ENCODE assay signal across 14 cellular contexts in genomic region chr2:215657844-215658243, GRCh38.
DNase-seq lines count a peak whose midpoint lies in the region; ATAC-seq, FAIRE-seq and TF ChIP-seq lines count a peak whose summit lies in the region.
"Had no signal": no experiment of that assay in that cellular context is flagged by ENCODE, and none has a peak within 500 bp of the region (broad histone marks: within the 10 kb centered on the region; RNA-seq: fewer than 3 reads in every experiment).

No MANE protein-coding gene starts in this region.

- H2AFZ ChIP-seq in endothelial cell of umbilical vein (ENCODE audit: low read depth, low read length), result peak overlapping the region; percentile 28
- no peak overlapping the region for H2AFZ ChIP-seq in GM23338

- CTCF ChIA-PET in endothelial cell of umbilical vein (lab: Charles Lee), result interaction anchor here (0.7 to 1.2 kb wide), 4 partner anchors 9 to 273 kb away, joined by 3 to 4 read pairs (median 3); no protein-coding TSS in a partner anchor
- CTCF ChIA-PET in CD8-positive, alpha-beta T cell (lab: Charles Lee), result interaction anchor here (1.1 kb wide), 1 partner anchor 78 kb away, joined by 3 read pairs; no protein-coding TSS in a partner anchor

- H3K4me3 Mint-ChIP-seq in CD8-positive, alpha-beta T cell, result no peak overlapping the region
- H3K4me3 Mint-ChIP-seq in GM23338, result no peak overlapping the region
- H3K4me3 Mint-ChIP-seq: activated CD8-positive, alpha-beta T cell treated with anti-CD3 and anti-CD28 coated beads for 36 hours had no signal

- in situ Hi-C loops in ACHN (cut with HindIII; ENCODE audit: low pct_ligation_motif_present, low pct_unique_long_range_greater_than_20kb, low sequenced_read_pairs), result no loop called here

- H3K36me3 Mint-ChIP-seq in CD8-positive, alpha-beta T cell, result no peaks in the 10 kb centered on the region
- no peaks in the 10 kb centered on the region for H3K36me3 Mint-ChIP-seq in GM23338 (ENCODE audit: low read depth)
- H3K36me3 Mint-ChIP-seq: brain had no signal

- H3K9ac ChIP-seq in endothelial cell of umbilical vein (replicated peaks; ENCODE audit: extremely low read depth, insufficient read depth, low read length), result peak overlapping the region; percentile 19

- DNase-seq in ACHN (peak; percentile 66), M059J (ENCODE audit: low read depth) (peak; percentile 93), endothelial cell of umbilical vein (ENCODE audit: low read depth, low spot score) (peak; percentile 87), NCI-H510A treated with DMSO at 0.1 percent for 48 hours (lab: John Stamatoyannopoulos, UW) (no peak), iPS-NIHi11 (ENCODE audit: low spot score) (no peak), GM23338 (ENCODE audit: low spot score) (no peak)
- no peak for DNase-seq in CD8-positive, alpha-beta T cell
- DNase-seq: activated CD8-positive, alpha-beta T cell treated with anti-CD3 and anti-CD28 coated beads for 36 hours; NCI-H1436 treated with DMSO at 0.1 percent for 48 hours; Peyer's patch had no signal

- H3K4me3 ChIP-seq in endothelial cell of umbilical vein (replicated peaks in 1 of 3; ENCODE audit: insufficient read depth in 1 of 3, low read depth in 1 of 3, low read length in 3 of 3), result no peak overlapping the region
- no peak overlapping the region for H3K4me3 ChIP-seq in muscle layer of duodenum (ENCODE audit: low read depth in 1 of 2, low read length in 2 of 2)
- no peak overlapping the region for H3K4me3 ChIP-seq in CD8-positive, alpha-beta T cell (ENCODE audit: low read depth, low read length)
- H3K4me3 ChIP-seq in GM23338, result no peak overlapping the region
- H3K4me3 ChIP-seq: Peyer's patch, prostate gland had no signal

- ATAC-seq in CD8-positive, alpha-beta T cell, result no peak
- ATAC-seq in GM23338, result no peak
- ATAC-seq: activated CD8-positive, alpha-beta T cell treated with anti-CD3 and anti-CD28 coated beads for 36 hours had no signal

- intact Hi-C loops in endothelial cell of umbilical vein (cut with micrococcal nuclease), result loop anchor here (2.0 to 5.0 kb wide), 2 partner anchors 31 to 189 kb away; no protein-coding TSS in a partner anchor
- intact Hi-C loops in CD8-positive, alpha-beta T cell (cut with DNase I, micrococcal nuclease), result no loop called here

- H3K79me2 ChIP-seq in endothelial cell of umbilical vein (ENCODE audit: control insufficient read depth, insufficient read depth, low read length) (no peaks in the 10 kb centered on the region), GM23338 (replicated peaks; ENCODE audit: insufficient read depth) (no peaks in the 10 kb centered on the region)

- H3K9me3 ChIP-seq in endothelial cell of umbilical vein (replicated peaks; ENCODE audit: control insufficient read depth, insufficient read depth, low read length), result no peaks in the 10 kb centered on the region
- H3K9me3 ChIP-seq in muscle layer of duodenum (ENCODE audit: control insufficient read depth in 1 of 2, low read length in 2 of 2), result no peaks in the 10 kb centered on the region
- no peaks in the 10 kb centered on the region for H3K9me3 ChIP-seq in CD8-positive, alpha-beta T cell (ENCODE audit: low read length)
- H3K9me3 ChIP-seq: Peyer's patch, prostate gland had no signal

- dilution Hi-C loops in endothelial cell of umbilical vein (cut with MboI; ENCODE audit: extremely low pct_ligation_motif_present, low sequenced_read_pairs), result no loop called here

- H3K27me3 ChIP-seq in endothelial cell of umbilical vein (ENCODE audit: control insufficient read depth in 2 of 2, insufficient read depth in 2 of 2, low read length in 2 of 2) (no peaks in the 10 kb centered on the region), muscle layer of duodenum (ENCODE audit: low read depth, low read length) (no peaks in the 10 kb centered on the region), GM23338 (ENCODE audit: insufficient read depth) (no peaks in the 10 kb centered on the region)
- no peaks in the 10 kb centered on the region for H3K27me3 ChIP-seq in CD8-positive, alpha-beta T cell (ENCODE audit: insufficient read depth, low read length)
- H3K27me3 ChIP-seq: Peyer's patch had no signal

- no peak overlapping the region for H3K27ac Mint-ChIP-seq in CD8-positive, alpha-beta T cell
- H3K27ac Mint-ChIP-seq in GM23338, result no peak overlapping the region
- H3K27ac Mint-ChIP-seq: activated CD8-positive, alpha-beta T cell treated with anti-CD3 and anti-CD28 coated beads for 36 hours had no signal

- no peak for TF ChIP-seq POLR2A in endothelial cell of umbilical vein (IDR thresholded peaks at IDR 0.05; ENCODE audit: low read depth, low read length)

- no peaks in the 10 kb centered on the region for H3K9me2 ChIP-seq in GM23338 (ENCODE audit: insufficient read depth)

- no peaks in the 10 kb centered on the region for H3K27me3 Mint-ChIP-seq in CD8-positive, alpha-beta T cell (ENCODE audit: low read depth)
- H3K27me3 Mint-ChIP-seq in GM23338 (ENCODE audit: insufficient read depth, low read depth, poor library complexity), result no peaks in the 10 kb centered on the region

- POLR2A ChIA-PET in endothelial cell of umbilical vein (lab: Charles Lee), result interaction anchor here (0.6 kb wide), 1 partner anchor 189 kb away, joined by 3 read pairs; no protein-coding TSS in a partner anchor
- POLR2A ChIA-PET in CD8-positive, alpha-beta T cell (lab: Charles Lee), result no interaction called here

- no peak overlapping the region for H3K4me2 ChIP-seq in endothelial cell of umbilical vein (ENCODE audit: insufficient read depth, low read length)
- H3K4me2 ChIP-seq in GM23338, result no peak overlapping the region

- TF ChIP-seq CTCF in endothelial cell of umbilical vein (IDR thresholded peaks at IDR 0.05; ENCODE audit: extremely low read depth in 1 of 2, insufficient read depth in 1 of 2, low read depth in 1 of 2, low read length in 2 of 2), result no peak
- no peak for TF ChIP-seq CTCF in CD8-positive, alpha-beta T cell (IDR thresholded peaks at IDR 0.05)
- no peak for TF ChIP-seq CTCF in GM23338 (conservative IDR thresholded peaks at IDR 0.05; ENCODE audit: low read depth in 2 of 2)

- no peaks in the 10 kb centered on the region for H3K9me1 ChIP-seq in endothelial cell of umbilical vein (replicated peaks; ENCODE audit: control insufficient read depth, extremely low read depth, insufficient read depth, low read length)

- no TSS peak for BruUV-seq in endothelial cell of umbilical vein (replicated peaks; lab: Mats Ljungman, UMichigan)

- H4K20me1 ChIP-seq in endothelial cell of umbilical vein (replicated peaks; ENCODE audit: control insufficient read depth, extremely low read depth, insufficient read depth, low read length) (no peaks in the 10 kb centered on the region), GM23338 (replicated peaks; ENCODE audit: insufficient read depth) (no peaks in the 10 kb centered on the region)

- peaks cover 7 to 10% of the 10 kb centered on the region in 2 experiments for H3K36me3 ChIP-seq in endothelial cell of umbilical vein (ENCODE audit: control insufficient read depth in 2 of 2, extremely low read depth in 1 of 2, insufficient read depth in 2 of 2, low read length in 2 of 2)
- no peaks in the 10 kb centered on the region for H3K36me3 ChIP-seq in muscle layer of duodenum (ENCODE audit: control insufficient read depth in 1 of 2, insufficient read depth in 2 of 2, low read length in 2 of 2)
- H3K36me3 ChIP-seq in CD8-positive, alpha-beta T cell (ENCODE audit: insufficient read depth, low read length), result no peaks in the 10 kb centered on the region
- no peaks in the 10 kb centered on the region for H3K36me3 ChIP-seq in GM23338 (ENCODE audit: insufficient read depth)
- H3K36me3 ChIP-seq: Peyer's patch, prostate gland had no signal

- peak; percentile 89 for FAIRE-seq in endothelial cell of umbilical vein (lab: Jason Lieb, UNC)

- no peaks in the 10 kb centered on the region for H3K9me3 Mint-ChIP-seq in CD8-positive, alpha-beta T cell
- no peaks in the 10 kb centered on the region for H3K9me3 Mint-ChIP-seq in GM23338
- H3K9me3 Mint-ChIP-seq: activated CD8-positive, alpha-beta T cell treated with anti-CD3 and anti-CD28 coated beads for 36 hours had no signal

- H3K4me1 ChIP-seq in endothelial cell of umbilical vein (ENCODE audit: control insufficient read depth, extremely low read depth, insufficient read depth, low read length) (peaks cover 15% of the 10 kb centered on the region), muscle layer of duodenum (ENCODE audit: control insufficient read depth in 1 of 2, insufficient read depth in 2 of 2, low read length in 2 of 2) (peaks cover 0 to 7% of the 10 kb centered on the region in 2 donors), GM23338 (ENCODE audit: insufficient read depth) (no peaks in the 10 kb centered on the region; the same call in 1 of the 2 replicates)
- H3K4me1 ChIP-seq in CD8-positive, alpha-beta T cell (ENCODE audit: insufficient read depth, low read length), result no peaks in the 10 kb centered on the region
- H3K4me1 ChIP-seq: Peyer's patch, prostate gland had no signal

- H3K4me1 Mint-ChIP-seq in CD8-positive, alpha-beta T cell (ENCODE audit: low read depth), result no peaks in the 10 kb centered on the region
- no peaks in the 10 kb centered on the region for H3K4me1 Mint-ChIP-seq in GM23338

- peak overlapping the region; percentile 27 for H3K27ac ChIP-seq in endothelial cell of umbilical vein (ENCODE audit: insufficient read depth, low read depth, low read length)
- H3K27ac ChIP-seq in muscle layer of duodenum (ENCODE audit: low read length), result peak overlapping the region; percentile 53
- H3K27ac ChIP-seq in CD8-positive, alpha-beta T cell (ENCODE audit: low read depth, low read length), result no peak overlapping the region
- H3K27ac ChIP-seq in GM23338 (ENCODE audit: low read depth), result no peak overlapping the region
- H3K27ac ChIP-seq: C4-2B, prostate gland had no signal

- H3F3A ChIP-seq in GM23338 (replicated peaks; ENCODE audit: low read depth), result no peaks in the 10 kb centered on the region

TF ChIP-seq in endothelial cell of umbilical vein, 7 proteins besides CTCF, POLR2A, EP300 and RAD21 (continues in another document):
- TF ChIP-seq EZH2 (IDR thresholded peaks at IDR 0.05; ENCODE audit: borderline replicate concordance, low read depth, low read length, severe bottlenecking) (no peak), JUN (IDR thresholded peaks at IDR 0.05; ENCODE audit: borderline replicate concordance, insufficient read depth, insufficient read length, low read depth) (peak; percentile 93), MYC (IDR thresholded peaks at IDR 0.05; ENCODE audit: low read depth, low read length) (no peak)

TF ChIP-seq in GM23338, 12 proteins besides CTCF, POLR2A, EP300 and RAD21:
- no peak for TF ChIP-seq NANOG (IDR thresholded peaks at IDR 0.05; ENCODE audit: borderline replicate concordance)

Comparison
In these comparisons a context has a peak if more than half of its experiments do, and no peak if none do; other contexts are left out.
1. DNase-seq: peak in ACHN (single experiment), M059J (single experiment) and endothelial cell of umbilical vein (single experiment); none in CD8-positive, alpha-beta T cell (0 of 7), NCI-H510A treated with DMSO at 0.1 percent for 48 hours (single experiment), iPS-NIHi11 (single experiment) and GM23338 (single experiment).
2. H3K27ac ChIP-seq: peak in endothelial cell of umbilical vein (single experiment) and muscle layer of duodenum (single experiment); none in CD8-positive, alpha-beta T cell (single experiment) and GM23338 (single experiment).